Comparison of ENCODE assay signal across 26 cellular contexts in the genomic region with DNA sequence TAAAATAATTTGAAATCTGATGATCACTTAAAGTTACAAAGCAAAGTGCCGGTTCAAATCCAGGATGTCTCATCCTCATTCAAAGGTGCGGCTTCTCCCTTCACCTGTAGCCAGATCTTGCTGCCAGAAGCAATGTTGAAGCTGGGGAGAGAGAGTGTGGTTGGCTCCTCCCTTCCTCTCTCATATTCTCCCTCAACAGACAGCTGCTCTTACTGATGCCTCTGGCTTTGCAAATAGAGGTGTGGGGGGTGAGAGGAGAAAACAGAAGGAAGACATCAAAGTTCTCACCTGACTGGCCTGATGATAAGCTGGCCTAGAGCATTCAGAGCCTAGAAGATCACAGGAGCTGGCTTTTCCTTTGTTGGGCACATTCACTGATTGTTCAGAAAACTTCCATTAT. TPM values are rescaled to one million over a fixed set of nuclear protein-coding genes. Genes with fewer than 3 reads are reported as not detected.
"Had no signal": no experiment of that assay in that cellular context is flagged by ENCODE, and none has a peak within 500 bp of the region (broad histone marks: within the 10 kb centered on the region; RNA-seq: fewer than 3 reads in every experiment).

No MANE protein-coding gene starts in this region.

- H3K4me1 Mint-ChIP-seq: naive B cell; natural killer cell; stimulated activated memory B cell treated with anti-CD40 and anti-IgM and Interleukin-4, amounts not matched to agents 10 μg/mL and 1 μg/mL and 100 μg/mL, for 72 hours; stimulated activated naive CD8-positive, alpha-beta T cell treated with anti-CD3 and anti-CD28 coated beads, Interleukin-15, amount 100 ng/mL, for 72 hours had no signal

- H3K4me3 ChIP-seq: left ventricle myocardium inferior, lung, neural progenitor cell, psoas muscle, right lobe of liver, smooth muscle cell, tibial nerve, uterus had no signal

- H3K9me3 Mint-ChIP-seq: type B pancreatic cell had no signal

- H2AFZ ChIP-seq: neural progenitor cell, parathyroid adenoma had no signal

- DNase-seq: islet precursor cell; left ventricle myocardium inferior; mesendoderm; naive B cell; natural killer cell; nephron progenitor cell; occipital lobe; psoas muscle; right lobe of liver; stimulated activated CD4-positive, alpha-beta T cell treated with anti-CD3 and anti-CD28 coated beads, Interleukin-1b, Interleukin-23, amount 100 ng/mL, for 48 hours; stimulated activated CD4-positive, alpha-beta T cell treated with anti-CD3 and anti-CD28 coated beads, Interleukin-2, amount 100 ng/mL, for 48 hours; stimulated activated CD4-positive, alpha-beta T cell treated with anti-CD3 and anti-CD28 coated beads, Interleukin-4, amount 100 ng/mL, for 4 hours; stimulated activated CD8-positive, alpha-beta memory T cell treated with anti-CD3 and anti-CD28 coated beads, Interleukin-4, amount 100 ng/mL, for 48 hours; stimulated activated naive CD4-positive, alpha-beta T cell treated with Interleukin-2 at 50 U/mL for 16 hours; stimulated activated naive CD8-positive, alpha-beta T cell treated with anti-CD3 and anti-CD28 coated beads, Interleukin-15, amount 100 ng/mL, for 72 hours; substantia nigra; uterus had no signal

- H3K27ac ChIP-seq: left ventricle myocardium inferior, neural progenitor cell, neutrophil, parathyroid adenoma, psoas muscle, right lobe of liver, tibial nerve, uterus had no signal

- H3K36me3 Mint-ChIP-seq: mesothelial cell of epicardium; naive B cell; natural killer cell; neural progenitor cell; stimulated activated memory B cell treated with anti-CD40 and anti-IgM and Interleukin-4, amounts not matched to agents 10 μg/mL and 1 μg/mL and 100 μg/mL, for 72 hours; type B pancreatic cell had no signal

- H3K4me3 Mint-ChIP-seq: mesothelial cell of epicardium; naive B cell; natural killer cell; nephron progenitor cell; neural progenitor cell; stimulated activated memory B cell treated with anti-CD40 and anti-IgM and Interleukin-4, amounts not matched to agents 10 μg/mL and 1 μg/mL and 100 μg/mL, for 72 hours; stimulated activated naive CD8-positive, alpha-beta T cell treated with anti-CD3 and anti-CD28 coated beads, Interleukin-15, amount 100 ng/mL, for 72 hours; type B pancreatic cell had no signal

- ATAC-seq: natural killer cell; psoas muscle; right lobe of liver; stimulated activated memory B cell treated with anti-CD40 and anti-IgM and Interleukin-4, amounts not matched to agents 10 μg/mL and 1 μg/mL and 100 μg/mL, for 72 hours had no signal

- H3K4me2 ChIP-seq: neural progenitor cell, smooth muscle cell had no signal

- H3K79me2 ChIP-seq: parathyroid adenoma had no signal

- H3K27me3 Mint-ChIP-seq: type B pancreatic cell had no signal

- H3K27ac Mint-ChIP-seq: mesothelial cell of epicardium; naive B cell; natural killer cell; nephron progenitor cell; neural progenitor cell; stimulated activated memory B cell treated with anti-CD40 and anti-IgM and Interleukin-4, amounts not matched to agents 10 μg/mL and 1 μg/mL and 100 μg/mL, for 72 hours; stimulated activated naive CD8-positive, alpha-beta T cell treated with anti-CD3 and anti-CD28 coated beads, Interleukin-15, amount 100 ng/mL, for 72 hours; type B pancreatic cell had no signal

- H3K9ac ChIP-seq: neural progenitor cell, parathyroid adenoma had no signal

- H3K4me1 ChIP-seq: left ventricle myocardium inferior, neural progenitor cell, parathyroid adenoma, psoas muscle, right lobe of liver, tibial nerve, uterus had no signal

- H3K9me3 ChIP-seq: left ventricle myocardium inferior, neutrophil, psoas muscle, right lobe of liver, tibial nerve, uterus had no signal

- H3K36me3 ChIP-seq: left ventricle myocardium inferior, neural progenitor cell, neutrophil, right lobe of liver, tibial nerve, uterus had no signal

- H3K27me3 ChIP-seq: neural progenitor cell, neutrophil, right lobe of liver, tibial nerve, uterus had no signal

RNA-seq across cellular contexts. Expression of gene BTC, which starts 28.3 kb away (rescaled TPM):
- total RNA-seq: natural killer cell had no signal
